ENCODE assay signal across 8 cellular contexts in the genomic region with DNA sequence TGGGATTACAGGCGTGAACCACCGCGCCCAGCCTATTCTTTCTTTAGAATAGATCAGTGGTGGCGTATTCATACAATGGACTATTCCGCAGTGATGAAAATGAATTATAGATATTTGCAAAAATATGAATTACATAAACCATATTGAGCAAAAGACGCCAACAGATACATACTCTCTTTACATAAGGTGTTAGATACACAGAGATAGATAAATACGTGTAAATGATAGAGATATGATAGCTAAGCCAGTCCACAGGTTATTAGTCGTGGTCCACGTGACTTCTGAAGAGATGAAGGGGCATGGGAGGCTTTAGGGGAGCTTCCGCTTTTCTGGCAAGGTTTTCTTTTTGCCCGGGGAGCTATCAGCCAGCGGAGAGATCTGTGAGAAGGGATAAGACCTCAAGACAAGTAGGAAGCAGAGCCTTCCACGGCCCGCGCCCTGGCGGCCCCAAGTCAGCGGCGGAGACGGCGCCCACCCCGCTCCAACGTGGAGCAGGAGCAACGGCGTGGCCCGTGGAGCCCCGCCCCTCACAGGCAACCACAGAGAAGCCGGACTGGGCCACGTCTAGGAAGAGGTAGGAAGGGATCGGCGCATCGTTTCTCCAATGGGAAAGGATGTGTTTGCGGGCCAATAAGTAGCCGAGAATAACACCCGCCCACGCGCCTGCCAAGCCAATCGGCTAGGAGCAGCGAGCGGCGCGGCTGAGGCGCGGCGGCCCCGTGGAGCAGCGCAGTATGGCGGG. TPM values are rescaled to one million over a fixed set of nuclear protein-coding genes. Genes with fewer than 3 reads are reported as not detected.
DNase-seq lines count a peak whose midpoint lies in the region; ATAC-seq and TF ChIP-seq lines count a peak whose summit lies in the region.

TSS of gene MSTO1 (plus strand) at position 704 of the 742 bp plus-strand sequence. CDS start at position 735, 31 bp downstream.

- intact Hi-C loops in T-helper 2 cell treated with Interferon-gamma antibody and Interleukin-4, amounts not matched to agents 100 ng/mL and 5 ng/mL, for 36 hours (cut with micrococcal nuclease): no loop called here
- intact Hi-C loops in uterus (cut with DNase I; ENCODE audit: low total_unique reads): no loop called here

- no peaks in the 10 kb centered on the region for H3K4me1 ChIP-seq in right atrium auricular region
- no peaks in the 10 kb centered on the region for H3K4me1 ChIP-seq in uterus

- DNase-seq in NCI-H187 treated with DMSO at 0.1 percent for 48 hours (lab: John Stamatoyannopoulos, UW) (peak; percentile 99), anterior cingulate cortex (lab: John Stamatoyannopoulos, UW) (peak; percentile 51 to 98 (median 93)), right atrium auricular region (ENCODE audit: low spot score) (peak; percentile 98), pulmonary artery endothelial cell (ENCODE audit: low read depth, low spot score) (peak; percentile 96), uterus (peak; percentile 96 to 97)

- H3K27ac ChIP-seq in right atrium auricular region (peak within 1 kb of the TSS; percentile 63 to 75), uterus (peak within 1 kb of the TSS; percentile 66 to 75)

- H3K27me3 ChIP-seq in right atrium auricular region (no peaks in the 10 kb centered on the region), uterus (no peaks in the 10 kb centered on the region)

- H3K9me3 ChIP-seq in right atrium auricular region (no peaks in the 10 kb centered on the region), uterus (no peaks in the 10 kb centered on the region)

- peak; percentile 35 to 40 for TF ChIP-seq POLR2A in uterus (IDR thresholded peaks at IDR 0.05)

- H3K4me3 ChIP-seq in right atrium auricular region: peak within 1 kb of the TSS; percentile 55 to 65
- H3K4me3 ChIP-seq in uterus: peak within 1 kb of the TSS; percentile 49 to 58

- TF ChIP-seq CTCF in right atrium auricular region (IDR thresholded peaks at IDR 0.05) (no peak), uterus (IDR thresholded peaks at IDR 0.05) (peak in 2 of 4 experiments; percentile 8 to 22)

- H3K36me3 ChIP-seq in right atrium auricular region (peaks cover 5% of the 10 kb centered on the region), uterus (no peaks in the 10 kb centered on the region)

- ATAC-seq in GM18499 (IDR thresholded peaks at IDR 0.05; ENCODE audit: insufficient read depth, unreplicated experiment): peak; percentile 80
- ATAC-seq in HG02943 (IDR thresholded peaks at IDR 0.05; ENCODE audit: low read depth, unreplicated experiment): peak; percentile 89

RNA-seq across cellular contexts. Expression of gene MSTO1, which starts in this region (rescaled TPM):
- total RNA-seq in T-helper 2 cell treated with Interferon-gamma antibody and Interleukin-4, amounts not matched to agents 100 ng/mL and 5 ng/mL, for 36 hours: 73.8 and 77.8 TPM in 2 replicates
- total RNA-seq in right atrium auricular region (1 to 10 TPM; 4.4 to 4.8 TPM), pulmonary artery endothelial cell (22.4 and 32.8 TPM in 2 replicates), uterus (10 to 100 TPM; 10.6 to 76.8 (median 38.6) TPM)

Comparison
In these comparisons a context has a peak if more than half of its experiments do, and no peak if none do; other contexts are left out.
1. Peak in every context shown above with its lines: DNase-seq, ATAC-seq, H3K4me3 ChIP-seq and H3K27ac ChIP-seq.